ENCODE assay signal across 15 cellular contexts in genomic region chr7:116356333-116356965, GRCh38.
DNase-seq lines count a peak whose midpoint lies in the region; ATAC-seq, FAIRE-seq and TF ChIP-seq lines count a peak whose summit lies in the region.
"Had no signal": no experiment of that assay in that cellular context is flagged by ENCODE, and none has a peak within 500 bp of the region (broad histone marks: within the 10 kb centered on the region; RNA-seq: fewer than 3 reads in every experiment).

No MANE protein-coding gene starts in this region.

- no peaks in the 10 kb centered on the region for H4K20me1 ChIP-seq in astrocyte (ENCODE audit: insufficient read depth, low read length)

- H3K9me3 Mint-ChIP-seq in Calu3 (ENCODE audit: low read depth, unreplicated experiment) (peaks cover 4% of the 10 kb centered on the region), astrocyte (ENCODE audit: unreplicated experiment) (peaks cover 3% of the 10 kb centered on the region)

- no peak overlapping the region for H2AFZ ChIP-seq in astrocyte (ENCODE audit: low read depth, low read length)

- intact Hi-C loops in Calu3 (cut with micrococcal nuclease; ENCODE audit: unreplicated experiment) (loop anchor here (5.0 kb wide), 5 partner anchors 66 to 231 kb away; partner anchors contain the start of gene CAV1), right cardiac atrium (cut with DNase I) (loop anchor here in 2 of 4 donors (5.0 to 10.0 kb wide), 3 partner anchors 141 to 228 kb away; partner anchors contain the start of genes CAV1 (in 1 of the 2) and CAV2 (in 1 of the 2))

- H3K4me3 Mint-ChIP-seq in Calu3 (ENCODE audit: low read depth, unreplicated experiment): no peak overlapping the region
- no peak overlapping the region for H3K4me3 Mint-ChIP-seq in astrocyte (ENCODE audit: unreplicated experiment)

- H3K27me3 Mint-ChIP-seq in Calu3 (ENCODE audit: unreplicated experiment) (no peaks in the 10 kb centered on the region), astrocyte (ENCODE audit: low read depth, unreplicated experiment) (no peaks in the 10 kb centered on the region)

- H3K36me3 ChIP-seq in astrocyte (ENCODE audit: insufficient read depth, low read length): no peaks in the 10 kb centered on the region
- no peaks in the 10 kb centered on the region for H3K36me3 ChIP-seq in skeletal muscle satellite cell (ENCODE audit: insufficient read depth, low read length)

- H3K4me1 ChIP-seq in astrocyte (ENCODE audit: insufficient read depth, low read length): peaks cover 47% of the 10 kb centered on the region
- peaks cover 9% of the 10 kb centered on the region for H3K4me1 ChIP-seq in right cardiac atrium (ENCODE audit: control insufficient read depth, insufficient read depth, low read length)
- H3K4me1 ChIP-seq in skeletal muscle satellite cell (ENCODE audit: control insufficient read depth, insufficient read depth, low read length): peaks cover 48% of the 10 kb centered on the region

- no peak for DNase-seq in Calu3
- DNase-seq in astrocyte (ENCODE audit: low read depth): no peak
- DNase-seq in right cardiac atrium: no peak
- DNase-seq in NCI-H774 (lab: John Stamatoyannopoulos, UW): no peak
- DNase-seq in globus pallidus (ENCODE audit: low spot score): no peak
- DNase-seq in T-helper 1 cell: no peak
- DNase-seq: activated CD8-positive, alpha-beta memory T cell treated with anti-CD3 and anti-CD28 coated beads, Interleukin-2, amount 50 U/mL, for 48 hours; DND-41; mucosa of descending colon; MV-4-11; NCI-H510A treated with DMSO at 0.1 percent for 48 hours; SIG-M5 had no signal

- H3K27me3 ChIP-seq in astrocyte (ENCODE audit: insufficient read depth, low read length) (no peaks in the 10 kb centered on the region), right cardiac atrium (ENCODE audit: control insufficient read depth, insufficient read depth) (no peaks in the 10 kb centered on the region), skeletal muscle satellite cell (ENCODE audit: control insufficient read depth, insufficient read depth, low read length) (no peaks in the 10 kb centered on the region)

- H3K9ac ChIP-seq in astrocyte (ENCODE audit: low read length) (no peak overlapping the region), skeletal muscle satellite cell (ENCODE audit: low read depth, low read length) (peak overlapping the region; percentile 78)

- CTCF ChIA-PET in Calu3 (lab: Charles Lee): no interaction called here

- no peak for FAIRE-seq in astrocyte (lab: Jason Lieb, UNC)
- FAIRE-seq: GM12891 had no signal

- H3K27ac Mint-ChIP-seq in Calu3 (ENCODE audit: unreplicated experiment) (peak overlapping the region; percentile 98), astrocyte (ENCODE audit: unreplicated experiment) (peak overlapping the region; percentile 4)

- H3K79me2 ChIP-seq in astrocyte (ENCODE audit: insufficient read depth, low read length): no peaks in the 10 kb centered on the region

- ATAC-seq in right cardiac atrium (no peak), esophagus mucosa (no peak)
- ATAC-seq: mucosa of descending colon had no signal

- WGBS in right cardiac atrium: 79% methylated on average over 1 of the region's 1 CpG

- BruUV-seq in Calu3 (replicated peaks; lab: Mats Ljungman, UMichigan): no TSS peak

- H3K27ac ChIP-seq in astrocyte (ENCODE audit: low read depth, low read length) (peak overlapping the region; percentile 92), right cardiac atrium (ENCODE audit: low read length) (peak overlapping the region; percentile 84)

- no peak for TF ChIP-seq CTCF in Calu3 (IDR thresholded peaks at IDR 0.05; ENCODE audit: unreplicated experiment)
- TF ChIP-seq CTCF in astrocyte (IDR thresholded peaks at IDR 0.05; ENCODE audit: insufficient read depth, low read depth, low read length): no peak

- H3K4me1 Mint-ChIP-seq in Calu3 (ENCODE audit: low read depth, unreplicated experiment) (peaks cover 56% of the 10 kb centered on the region), astrocyte (ENCODE audit: low read depth, unreplicated experiment) (peaks cover 39% of the 10 kb centered on the region)

- H3K36me3 Mint-ChIP-seq in Calu3 (ENCODE audit: insufficient read depth, unreplicated experiment) (peaks cover 15% of the 10 kb centered on the region), astrocyte (ENCODE audit: low read depth, unreplicated experiment) (no peaks in the 10 kb centered on the region)

- H3K4me2 ChIP-seq in astrocyte (ENCODE audit: low read length) (no peak overlapping the region), skeletal muscle satellite cell (ENCODE audit: low read length) (peak overlapping the region; percentile 70)

- H3K4me3 ChIP-seq in astrocyte (ENCODE audit: insufficient read depth, low read depth, low read length) (no peak overlapping the region), right cardiac atrium (ENCODE audit: low read length) (no peak overlapping the region), skeletal muscle satellite cell (ENCODE audit: low read length) (no peak overlapping the region)
- H3K4me3 ChIP-seq: mucosa of descending colon had no signal

- H3K9me3 ChIP-seq in astrocyte (ENCODE audit: insufficient read depth, low read depth, low read length) (no peaks in the 10 kb centered on the region), right cardiac atrium (ENCODE audit: control insufficient read depth, low read length) (no peaks in the 10 kb centered on the region), skeletal muscle satellite cell (replicated peaks; ENCODE audit: low read length) (no peaks in the 10 kb centered on the region)
- H3K9me3 ChIP-seq: mucosa of descending colon had no signal
